8 cellular contexts compared by ENCODE assay signal in genomic region chr2:38740851-38741541, GRCh38. TPM values are rescaled to one million over a fixed set of nuclear protein-coding genes. Genes with fewer than 3 reads are reported as not detected.
A peak's percentile ranks its signal among the peaks of the same experiment; 100 is the strongest.
DNase-seq lines count a peak whose midpoint lies in the region; ATAC-seq and TF ChIP-seq lines count a peak whose summit lies in the region.

No MANE protein-coding gene starts in this region.

- in situ Hi-C loops in gastrocnemius medialis (cut with MboI; ENCODE audit: low sequenced_read_pairs in 4 of 4) = loop anchor here (5.0 to 25.0 kb wide), 4 partner anchors 146 to 429 kb away; partner anchors contain the start of gene ATL2 (in 1 of the 4)

- no peaks in the 10 kb centered on the region for H3K27me3 Mint-ChIP-seq in activated naive CD8-positive, alpha-beta T cell treated with anti-CD3 and anti-CD28 coated beads for 36 hours

- H3K9me3 ChIP-seq in heart right ventricle (peaks cover 0 to 6% (median 0%) of the 10 kb centered on the region in 11 donors), gastrocnemius medialis (no peaks in the 10 kb centered on the region)

- peaks cover 0 to 57% (median 36%) of the 10 kb centered on the region in 9 donors for H3K4me1 ChIP-seq in heart right ventricle
- peaks cover 8 to 28% of the 10 kb centered on the region in 2 donors for H3K4me1 ChIP-seq in gastrocnemius medialis

- intact Hi-C loops in heart right ventricle (cut with DNase I) (loop anchor here in 6 of 10 donors (1.0 to 10.0 kb wide), 9 partner anchors 69 to 426 kb away; no protein-coding TSS in a partner anchor), gastrocnemius medialis (cut with DNase I; ENCODE audit: low total_unique reads) (loop anchor here (2.0 to 5.0 kb wide), 3 partner anchors 74 to 204 kb away; partner anchors contain the start of gene GALM)

- H3K27ac ChIP-seq in heart right ventricle (peak overlapping the region in 5 of 10 donors; percentile 14 to 40 (median 38)), gastrocnemius medialis (peak overlapping the region; percentile 25 to 77 (median 52))

- ATAC-seq in heart right ventricle (peak in 6 of 8 donors; percentile 12 to 47 (median 26)), gastrocnemius medialis (peak in 1 of 2 donors; percentile 39), HG02852 (IDR thresholded peaks at IDR 0.05; ENCODE audit: unreplicated experiment) (no peak)

- WGBS in heart right ventricle, 2 donors = 60 to 61% methylated on average over 11 of the region's 11 CpGs

- H3K36me3 ChIP-seq in heart right ventricle (peaks cover 0 to 77% (median 24%) of the 10 kb centered on the region in 9 donors), gastrocnemius medialis (peaks cover 0 to 54% of the 10 kb centered on the region in 2 donors)

- peaks cover 60% of the 10 kb centered on the region for H3K36me3 Mint-ChIP-seq in activated naive CD8-positive, alpha-beta T cell treated with anti-CD3 and anti-CD28 coated beads for 36 hours

- peaks cover 44% of the 10 kb centered on the region for H3K4me1 Mint-ChIP-seq in activated naive CD8-positive, alpha-beta T cell treated with anti-CD3 and anti-CD28 coated beads for 36 hours

- no peak for TF ChIP-seq POLR2A in gastrocnemius medialis (IDR thresholded peaks at IDR 0.05)

- peaks cover 5% of the 10 kb centered on the region for H3K9me3 Mint-ChIP-seq in activated naive CD8-positive, alpha-beta T cell treated with anti-CD3 and anti-CD28 coated beads for 36 hours

- peak; percentile 48 to 76 (median 64) for TF ChIP-seq CTCF in heart right ventricle (IDR thresholded peaks at IDR 0.05)
- TF ChIP-seq CTCF in gastrocnemius medialis (IDR thresholded peaks at IDR 0.05 in 4 of 5, conservative IDR thresholded peaks at IDR 0.05 in 1 of 5) = peak; percentile 55 to 78 (median 67)

- no peak overlapping the region for H3K4me3 Mint-ChIP-seq in activated naive CD8-positive, alpha-beta T cell treated with anti-CD3 and anti-CD28 coated beads for 36 hours

- H3K27me3 ChIP-seq in heart right ventricle = no peaks in the 10 kb centered on the region
- H3K27me3 ChIP-seq in gastrocnemius medialis = no peaks in the 10 kb centered on the region

- H3K27ac Mint-ChIP-seq in activated naive CD8-positive, alpha-beta T cell treated with anti-CD3 and anti-CD28 coated beads for 36 hours = peak overlapping the region; percentile 65

- peak overlapping the region in 1 of 10 donors; percentile 9 for H3K4me3 ChIP-seq in heart right ventricle
- no peak overlapping the region for H3K4me3 ChIP-seq in gastrocnemius medialis

- peak; percentile 77 for DNase-seq in NOMO-1 treated with DMSO at 0.1 percent for 48 hours (lab: John Stamatoyannopoulos, UW; ENCODE audit: unreplicated experiment)
- DNase-seq in NOMO-1 treated with dmso at 0.1 percent for 144 hours (lab: John Stamatoyannopoulos, UW; ENCODE audit: unreplicated experiment) = no peak
- DNase-seq in NCI-H1694 treated with DMSO at 0.1 percent for 48 hours (lab: John Stamatoyannopoulos, UW) = peak; percentile 64
- no peak for DNase-seq in activated naive CD8-positive, alpha-beta T cell treated with anti-CD3 and anti-CD28 coated beads for 36 hours
- no peak for DNase-seq in heart right ventricle
- DNase-seq in gastrocnemius medialis = no peak
- no peak for DNase-seq in stimulated activated CD4-positive, alpha-beta T cell treated with anti-CD3 and anti-CD28 coated beads, Interleukin-12 subunit alpha, Interleukin-12 subunit beta, amount 100 ng/mL, for 4 hours

RNA-seq across cellular contexts. Expression of gene SRSF7, which starts 10.2 kb away (rescaled TPM):
- 100 to 1,000 TPM; 381 to 392 TPM for total RNA-seq in activated naive CD8-positive, alpha-beta T cell treated with anti-CD3 and anti-CD28 coated beads for 36 hours
- total RNA-seq in heart right ventricle (10 to 100 TPM; 33.2 to 76.8 (median 47.2) TPM), gastrocnemius medialis (10 to 100 TPM; 21.5 to 51.4 (median 34.1) TPM)
- polyA plus RNA-seq in heart right ventricle = 10 to 100 TPM; 74.7 to 98.8 TPM

RNA-seq across cellular contexts. Expression of gene GEMIN6, which starts 37.0 kb away (rescaled TPM):
- total RNA-seq in activated naive CD8-positive, alpha-beta T cell treated with anti-CD3 and anti-CD28 coated beads for 36 hours = 10 to 100 TPM; 38.6 to 43.3 TPM
- total RNA-seq in heart right ventricle (1 to 10 TPM; 6.1 to 9.7 (median 6.9) TPM), gastrocnemius medialis (1 to 10 TPM; 2.0 to 6.2 (median 3.2) TPM)
- polyA plus RNA-seq in heart right ventricle = 10 to 100 TPM in 1 of 2 donors, 1 to 10 TPM in 1; 7.9 to 10.5 TPM

Comparison
In these comparisons a context has a peak if more than half of its experiments do, and no peak if none do; other contexts are left out.
1. DNase-seq: peak in NOMO-1 treated with DMSO at 0.1 percent for 48 hours (single experiment) and NCI-H1694 treated with DMSO at 0.1 percent for 48 hours (single experiment); none in NOMO-1 treated with dmso at 0.1 percent for 144 hours (single experiment), activated naive CD8-positive, alpha-beta T cell treated with anti-CD3 and anti-CD28 coated beads for 36 hours (single experiment), heart right ventricle (0 of 2), gastrocnemius medialis (0 of 2) and stimulated activated CD4-positive, alpha-beta T cell treated with anti-CD3 and anti-CD28 coated beads, Interleukin-12 subunit alpha, Interleukin-12 subunit beta, amount 100 ng/mL, for 4 hours (single experiment).
2. RNA of gene SRSF7, which starts 10.2 kb away (total RNA-seq): 381 to 392 TPM in activated naive CD8-positive, alpha-beta T cell treated with anti-CD3 and anti-CD28 coated beads for 36 hours; 33.2 to 76.8 TPM in heart right ventricle and 21.5 to 51.4 TPM in gastrocnemius medialis; every median in the first group is over 4 times any median in the second.